Comparison of ENCODE assay signal across 36 cellular contexts in the genomic region with DNA sequence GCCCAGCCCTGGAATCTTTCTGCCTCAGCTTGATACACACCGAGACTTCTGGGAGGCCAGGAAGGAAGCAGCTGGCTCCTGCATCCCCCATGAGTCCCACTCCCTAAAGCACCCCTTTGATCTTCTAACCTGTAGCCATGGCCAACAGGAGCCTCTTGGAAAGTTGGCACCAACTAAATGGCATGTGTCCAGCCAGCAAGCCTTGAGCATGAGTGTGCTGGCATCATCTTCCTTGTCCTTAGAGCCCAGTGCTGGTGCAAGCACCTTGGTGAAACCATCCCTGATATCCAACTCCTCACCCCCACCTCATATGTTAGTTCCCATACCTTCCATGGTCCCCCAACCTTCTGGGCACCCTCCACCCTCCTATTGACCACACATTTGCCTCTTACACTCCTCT.
"Had no signal": no experiment of that assay in that cellular context is flagged by ENCODE, and none has a peak within 500 bp of the region (broad histone marks: within the 10 kb centered on the region; RNA-seq: fewer than 3 reads in every experiment).

No MANE protein-coding gene starts in this region.

- H3K4me1 Mint-ChIP-seq: activated B cell treated with CpG ODN at 0.5 μM for 24 hours; central memory CD8-positive, alpha-beta T cell had no signal

- H3K4me3 ChIP-seq: coronary artery, dorsolateral prefrontal cortex, esophagus squamous epithelium, gastroesophageal sphincter had no signal

- ATAC-seq: activated CD4-positive, CD25-positive, alpha-beta regulatory T cell treated with anti-CD3 and anti-CD28 coated beads, Interleukin-2, amount 50 U/mL, for 24 hours; activated CD8-positive, alpha-beta T cell treated with anti-CD3 and anti-CD28 coated beads for 36 hours; activated T-cell treated with anti-CD3 and anti-CD28 coated beads, Interleukin-2, amount 50 U/mL, for 4 hours; activated T-helper 17 cell treated with anti-CD3 and anti-CD28 coated beads, Interleukin-2, amount 50 U/mL, for 72 hours; effector memory CD8-positive, alpha-beta T cell; gastroesophageal sphincter; T-helper 17 cell had no signal

- H3K27ac Mint-ChIP-seq: activated B cell treated with CpG ODN at 0.5 μM for 24 hours; activated CD8-positive, alpha-beta T cell treated with anti-CD3 and anti-CD28 coated beads for 36 hours; activated naive CD8-positive, alpha-beta T cell; activated T-helper 17 cell treated with anti-CD3 and anti-CD28 coated beads, Interleukin-2, amount 50 U/mL, for 72 hours; dendritic cell treated with granulocyte-macrophage colony-stimulating factor and Interleukin-4, amounts not matched to agents 40 ng/mL and 50 ng/mL, for 4 days; effector memory CD8-positive, alpha-beta T cell; T-helper 17 cell; T-helper 2 cell treated with Interferon-gamma antibody and Interleukin-4, amounts not matched to agents 5 μg/mL and 100 μg/mL, for 36 hours had no signal

- H3K9me3 ChIP-seq: esophagus squamous epithelium, gastroesophageal sphincter had no signal

- H3K27ac ChIP-seq: brain microvascular endothelial cell, coronary artery, dorsolateral prefrontal cortex, epithelial cell of prostate, esophagus squamous epithelium, gastroesophageal sphincter, WERI-Rb-1 had no signal

- H3K27me3 Mint-ChIP-seq: activated B cell treated with CpG ODN at 0.5 μM for 24 hours; activated CD8-positive, alpha-beta T cell treated with anti-CD3 and anti-CD28 coated beads for 36 hours; activated naive CD8-positive, alpha-beta T cell; activated T-helper 17 cell treated with anti-CD3 and anti-CD28 coated beads, Interleukin-2, amount 50 U/mL, for 72 hours; central memory CD8-positive, alpha-beta T cell; dendritic cell treated with granulocyte-macrophage colony-stimulating factor and Interleukin-4, amounts not matched to agents 40 ng/mL and 50 ng/mL, for 4 days; effector memory CD8-positive, alpha-beta T cell; T-helper 17 cell had no signal

- FAIRE-seq: astrocyte, bronchial epithelial cell, endometrium, endothelial cell of umbilical vein had no signal

- H3K36me3 ChIP-seq: brain microvascular endothelial cell, esophagus squamous epithelium, WERI-Rb-1 had no signal

- H3K4me3 Mint-ChIP-seq: activated B cell treated with CpG ODN at 0.5 μM for 24 hours; activated CD8-positive, alpha-beta T cell treated with anti-CD3 and anti-CD28 coated beads for 36 hours; activated naive CD8-positive, alpha-beta T cell; activated T-cell treated with anti-CD3 and anti-CD28 coated beads, Interleukin-2, amount 50 U/mL, for 4 hours; activated T-helper 17 cell treated with anti-CD3 and anti-CD28 coated beads, Interleukin-2, amount 50 U/mL, for 72 hours; central memory CD8-positive, alpha-beta T cell; dendritic cell treated with granulocyte-macrophage colony-stimulating factor and Interleukin-4, amounts not matched to agents 40 ng/mL and 50 ng/mL, for 4 days; effector memory CD8-positive, alpha-beta T cell; T-helper 17 cell; T-helper 2 cell treated with Interferon-gamma antibody and Interleukin-4, amounts not matched to agents 5 μg/mL and 100 μg/mL, for 36 hours had no signal

- H3K9me3 Mint-ChIP-seq: activated B cell treated with CpG ODN at 0.5 μM for 24 hours; activated CD8-positive, alpha-beta T cell treated with anti-CD3 and anti-CD28 coated beads for 36 hours; activated T-cell treated with anti-CD3 and anti-CD28 coated beads, Interleukin-2, amount 50 U/mL, for 4 hours; activated T-helper 17 cell treated with anti-CD3 and anti-CD28 coated beads, Interleukin-2, amount 50 U/mL, for 72 hours; central memory CD8-positive, alpha-beta T cell; dendritic cell treated with granulocyte-macrophage colony-stimulating factor and Interleukin-4, amounts not matched to agents 40 ng/mL and 50 ng/mL, for 4 days; effector memory CD8-positive, alpha-beta T cell; T-helper 2 cell treated with Interferon-gamma antibody and Interleukin-4, amounts not matched to agents 5 μg/mL and 100 μg/mL, for 36 hours had no signal

- H3K27me3 ChIP-seq: brain microvascular endothelial cell, dorsolateral prefrontal cortex, esophagus squamous epithelium, gastroesophageal sphincter had no signal

- H3K4me1 ChIP-seq: gastroesophageal sphincter had no signal

- H3K36me3 Mint-ChIP-seq: activated naive CD8-positive, alpha-beta T cell had no signal

- DNase-seq: activated B cell treated with CpG ODN at 0.5 μM for 24 hours; activated CD4-positive, alpha-beta T cell treated with anti-CD3 and anti-CD28 coated beads for 48 hours; activated CD4-positive, alpha-beta T cell treated with anti-CD3 and anti-CD28 coated beads, Interleukin-2, amount 50 U/mL, for 1 hour; activated CD4-positive, alpha-beta T cell treated with anti-CD3 and anti-CD28 coated beads, Interleukin-2, amount 50 U/mL, for 48 hours; activated CD8-positive, alpha-beta memory T cell treated with anti-CD3 and anti-CD28 coated beads for 24 hours; activated CD8-positive, alpha-beta T cell treated with anti-CD3 and anti-CD28 coated beads for 36 hours; activated effector memory CD4-positive, alpha-beta T cell treated with Interleukin-2 at 50 U/mL for 16 hours; activated gamma-delta T cell treated with Interleukin-2 at 50 U/mL for 16 hours; activated naive CD4-positive, alpha-beta T cell treated with anti-CD3 and anti-CD28 coated beads, Interleukin-2, amount 50 U/mL, for 16 hours; activated naive CD4-positive, alpha-beta T cell treated with Interleukin-2 at 50 U/mL for 16 hours; activated T-cell treated with anti-CD3 and anti-CD28 coated beads, Interleukin-2, amount 50 U/mL, for 4 hours; amniotic stem cell; anterior cingulate cortex; brain microvascular endothelial cell; dorsolateral prefrontal cortex; effector CD4-positive, alpha-beta T cell; effector memory CD8-positive, alpha-beta T cell; esophagus squamous epithelium; foreskin melanocyte; T-helper 1 cell; T-helper 17 cell; T1000; WERI-Rb-1 had no signal
